22 cellular contexts compared by ENCODE assay signal in genomic region chr10:127979017-127979416, GRCh38.
A peak's percentile ranks its signal among the peaks of the same experiment; 100 is the strongest.
DNase-seq lines count a peak whose midpoint lies in the region; ATAC-seq, FAIRE-seq and TF ChIP-seq lines count a peak whose summit lies in the region.
"Had no signal": no experiment of that assay in that cellular context is flagged by ENCODE, and none has a peak within 500 bp of the region (broad histone marks: within the 10 kb centered on the region; RNA-seq: fewer than 3 reads in every experiment).

No MANE protein-coding gene starts in this region.

- H3K4me3 ChIP-seq in astrocyte (ENCODE audit: insufficient read depth, low read depth, low read length) (no peak overlapping the region), left lung (no peak overlapping the region), spleen (no peak overlapping the region), suprapubic skin (no peak overlapping the region)
- H3K4me3 ChIP-seq: GM12878, PC-9 had no signal

- peaks cover 1% of the 10 kb centered on the region for H3K36me3 Mint-ChIP-seq in astrocyte (ENCODE audit: low read depth, unreplicated experiment)
- H3K36me3 Mint-ChIP-seq: activated naive CD4-positive, alpha-beta T cell treated with anti-CD3 and anti-CD28 coated beads, Interleukin-2, amount 50 U/mL, for 24 hours had no signal

- H3K9me3 ChIP-seq in astrocyte (ENCODE audit: insufficient read depth, low read depth, low read length) (no peaks in the 10 kb centered on the region), left lung (peaks cover 0 to 8% of the 10 kb centered on the region in 2 donors), spleen (peaks cover 0 to 20% (median 16%) of the 10 kb centered on the region in 8 donors), suprapubic skin (no peaks in the 10 kb centered on the region)

- intact Hi-C loops in left lung (cut with DNase I) = no loop called here
- intact Hi-C loops in spleen (cut with DNase I; ENCODE audit: low total_unique reads) = no loop called here

- H3K4me1 ChIP-seq in astrocyte (ENCODE audit: insufficient read depth, low read length) = peaks cover 27% of the 10 kb centered on the region
- peaks cover 18 to 67% of the 10 kb centered on the region in 2 donors for H3K4me1 ChIP-seq in left lung
- peaks cover 27 to 76% (median 54%) of the 10 kb centered on the region in 6 donors for H3K4me1 ChIP-seq in spleen
- peaks cover 34% of the 10 kb centered on the region for H3K4me1 ChIP-seq in suprapubic skin

- no peak overlapping the region for H2AFZ ChIP-seq in astrocyte (ENCODE audit: low read depth, low read length)
- H2AFZ ChIP-seq: PC-9 had no signal

- H3K79me2 ChIP-seq in astrocyte (ENCODE audit: insufficient read depth, low read length) = peaks cover 2% of the 10 kb centered on the region

- no peak overlapping the region for H3K4me3 Mint-ChIP-seq in astrocyte (ENCODE audit: unreplicated experiment)
- H3K4me3 Mint-ChIP-seq: activated naive CD4-positive, alpha-beta T cell treated with anti-CD3 and anti-CD28 coated beads, Interleukin-2, amount 50 U/mL, for 24 hours; B cell had no signal

- ATAC-seq in left lung = no peak
- ATAC-seq: GM12878, left cardiac atrium had no signal

- peak overlapping the region; percentile 59 for H3K27ac Mint-ChIP-seq in astrocyte (ENCODE audit: unreplicated experiment)
- H3K27ac Mint-ChIP-seq: activated naive CD4-positive, alpha-beta T cell treated with anti-CD3 and anti-CD28 coated beads, Interleukin-2, amount 50 U/mL, for 24 hours; B cell had no signal

- FAIRE-seq in astrocyte (lab: Jason Lieb, UNC) (no peak), GM12891 (lab: Jason Lieb, UNC) (no peak)
- FAIRE-seq: A204.1, GM12878 had no signal

- no peak overlapping the region for H3K9ac ChIP-seq in astrocyte (ENCODE audit: low read length)

- no peak for TF ChIP-seq CTCF in astrocyte (IDR thresholded peaks at IDR 0.05; ENCODE audit: insufficient read depth, low read depth, low read length)
- no peak for TF ChIP-seq CTCF in left lung (IDR thresholded peaks at IDR 0.05)
- no peak for TF ChIP-seq CTCF in spleen (IDR thresholded peaks at IDR 0.05 in 8 of 11, conservative IDR thresholded peaks at IDR 0.05 in 3 of 11)
- TF ChIP-seq CTCF in suprapubic skin (IDR thresholded peaks at IDR 0.05) = no peak

- H3K4me1 Mint-ChIP-seq in astrocyte (ENCODE audit: low read depth, unreplicated experiment) = peaks cover 33% of the 10 kb centered on the region

- peak; percentile 17 for DNase-seq in activated CD8-positive, alpha-beta memory T cell treated with anti-CD3 and anti-CD28 coated beads for 24 hours
- no peak for DNase-seq in activated CD8-positive, alpha-beta memory T cell treated with anti-CD3 and anti-CD28 coated beads, Interleukin-2, amount 50 U/mL, for 4 hours
- DNase-seq in astrocyte (ENCODE audit: low read depth) (no peak), left lung (peak in 1 of 2 donors; percentile 31), spleen (no peak), suprapubic skin (ENCODE audit: low spot score in 2 of 2) (no peak), GM12891 (ENCODE audit: insufficient read length, low spot score) (no peak)
- no peak for DNase-seq in stimulated activated naive CD4-positive, alpha-beta T cell treated with Interleukin-2 at 50 U/mL for 16 hours (lab: John Stamatoyannopoulos, UW)
- DNase-seq: activated CD4-positive, alpha-beta T cell treated with anti-CD3 and anti-CD28 coated beads for 1 hour; cerebellar nuclear complex; DMS79 treated with DMSO at 0.1 percent for 48 hours; KG1; left cardiac atrium; NCI-H2029; NCI-H226; PC-9; SIG-M5; stimulated activated CD4-positive, alpha-beta T cell treated with anti-CD3 and anti-CD28 coated beads, Interleukin-12 subunit alpha, Interleukin-12 subunit beta, amount 100 ng/mL, for 4 hours had no signal

- H3K27me3 ChIP-seq in astrocyte (ENCODE audit: insufficient read depth, low read length) (no peaks in the 10 kb centered on the region), left lung (no peaks in the 10 kb centered on the region), spleen (replicated peaks in 1 of 7) (peaks cover 0 to 3% (median 0%) of the 10 kb centered on the region in 7 donors), suprapubic skin (no peaks in the 10 kb centered on the region)

- no peak for TF ChIP-seq EP300 in suprapubic skin (IDR thresholded peaks at IDR 0.05)

- H3K9me3 Mint-ChIP-seq in astrocyte (ENCODE audit: unreplicated experiment) = peaks cover 8% of the 10 kb centered on the region

- WGBS in spleen, 5 donors = 19 to 51% (median 26%) methylated on average over 5 of the region's 5 CpGs
- 73% methylated on average over 5 of the region's 5 CpGs for WGBS in suprapubic skin

- H4K20me1 ChIP-seq in astrocyte (ENCODE audit: insufficient read depth, low read length) = no peaks in the 10 kb centered on the region

- H3K4me2 ChIP-seq in astrocyte (ENCODE audit: low read length) = no peak overlapping the region
- H3K4me2 ChIP-seq: PC-9 had no signal

- H3K27ac ChIP-seq in astrocyte (ENCODE audit: low read depth, low read length) (no peak overlapping the region), left lung (peak overlapping the region; percentile 4 to 81), spleen (peak overlapping the region; percentile 58 to 85 (median 75)), suprapubic skin (no peak overlapping the region)

- H3K27me3 Mint-ChIP-seq in astrocyte (ENCODE audit: low read depth, unreplicated experiment) = no peaks in the 10 kb centered on the region

- H3K36me3 ChIP-seq in astrocyte (ENCODE audit: insufficient read depth, low read length) (no peaks in the 10 kb centered on the region), left lung (no peaks in the 10 kb centered on the region), spleen (no peaks in the 10 kb centered on the region), suprapubic skin (no peaks in the 10 kb centered on the region)

- TF ChIP-seq POLR2A in spleen (IDR thresholded peaks at IDR 0.05) (no peak), suprapubic skin (IDR thresholded peaks at IDR 0.05) (no peak), GM12891 (IDR thresholded peaks at IDR 0.05; ENCODE audit: low read depth, low read length) (no peak)

TF ChIP-seq in GM12891, 5 proteins besides CTCF, POLR2A, EP300 and RAD21:
- no peak for TF ChIP-seq PAX5 (IDR thresholded peaks at IDR 0.05; ENCODE audit: insufficient read depth, low read length, severe bottlenecking)
- TF ChIP-seq SPI1 (IDR thresholded peaks at IDR 0.05; ENCODE audit: low read depth, low read length) = no peak
- no peak for TF ChIP-seq TAF1 (IDR thresholded peaks at IDR 0.05; ENCODE audit: low read depth, low read length)
- no peak for TF ChIP-seq POLR2AphosphoS5 (IDR thresholded peaks at IDR 0.05; ENCODE audit: low read depth, low read length)
- TF ChIP-seq POU2F2 (IDR thresholded peaks at IDR 0.05; ENCODE audit: low read depth, low read length) = no peak

Comparison
In these comparisons a context has a peak if more than half of its experiments do, and no peak if none do; other contexts are left out.
1. H3K27ac ChIP-seq: peak in left lung (2 of 2) and spleen (8 of 8); none in astrocyte (single experiment) and suprapubic skin (single experiment).